11 cellular contexts compared by ENCODE assay signal in the genomic region with DNA sequence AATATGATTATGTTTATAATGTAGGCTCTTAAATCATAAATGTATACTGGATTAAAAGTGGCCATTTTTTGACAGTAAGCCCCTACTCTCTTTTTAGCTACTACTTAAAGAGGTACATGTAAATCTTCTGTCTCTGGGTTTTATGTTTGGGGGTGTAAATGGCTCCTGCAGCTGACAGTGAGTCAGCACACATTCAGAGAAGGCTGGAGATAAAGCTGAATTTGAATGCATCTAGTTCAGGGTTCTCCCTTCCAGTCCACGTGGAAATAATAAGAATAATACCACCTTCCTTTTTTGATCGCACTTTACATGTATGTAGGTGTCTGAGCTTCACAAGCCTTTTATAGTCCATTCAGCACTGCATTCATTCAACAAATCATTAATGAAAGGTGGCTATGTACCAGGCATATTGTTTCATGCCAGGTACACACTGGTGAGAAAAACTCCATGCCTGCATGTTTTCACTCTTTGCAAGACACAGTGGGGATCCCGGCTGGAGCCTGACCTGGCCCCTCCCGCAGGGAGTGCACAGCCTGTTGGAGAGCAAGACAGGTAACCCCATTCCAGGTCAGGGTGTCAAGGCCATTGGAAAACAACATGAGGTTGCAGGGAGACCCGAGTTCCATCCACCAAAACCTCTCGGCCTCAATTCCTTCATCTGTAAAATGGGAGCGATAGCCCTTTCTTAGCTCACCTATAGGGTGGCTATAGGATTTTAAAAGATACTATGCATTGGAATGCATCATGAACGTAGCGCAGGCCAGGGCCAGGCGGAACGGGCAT.
A peak's percentile ranks its signal among the peaks of the same experiment; 100 is the strongest.
DNase-seq lines count a peak whose midpoint lies in the region; ATAC-seq and TF ChIP-seq lines count a peak whose summit lies in the region.
"Had no signal": no experiment of that assay in that cellular context is flagged by ENCODE, and none has a peak within 500 bp of the region (broad histone marks: within the 10 kb centered on the region; RNA-seq: fewer than 3 reads in every experiment).

No MANE protein-coding gene starts in this region.

- peaks cover 2 to 9% (median 5%) of the 10 kb centered on the region in 3 donors for H3K27me3 Mint-ChIP-seq in immature natural killer cell (ENCODE audit: low read depth in 3 of 3)

- no peaks in the 10 kb centered on the region for H3K36me3 Mint-ChIP-seq in immature natural killer cell

- peaks cover 33 to 34% of the 10 kb centered on the region in 2 donors for H3K4me1 Mint-ChIP-seq in immature natural killer cell

- peak overlapping the region in 1 of 6 donors; percentile 7 for H3K27ac Mint-ChIP-seq in immature natural killer cell

- DNase-seq in HCT116 (ENCODE audit: low read depth, low spot score) (no peak), Panc1 (ENCODE audit: low read depth, low spot score) (no peak), fibroblast of villous mesenchyme (ENCODE audit: low read depth) (peak; percentile 65), A673 (ENCODE audit: low spot score) (no peak), GM10248 (ENCODE audit: extremely low spot score) (no peak), immature natural killer cell (no peak)
- DNase-seq: activated T-cell treated with anti-CD3 and anti-CD28 coated beads for 4 hours, ovary had no signal

- ATAC-seq in HCT116 (no peak), Panc1 (no peak)

- CTCF ChIA-PET in HCT116 (lab: Charles Lee) (no interaction called here), Panc1 (lab: Charles Lee) (no interaction called here), A673 (lab: Charles Lee) (no interaction called here), GM10248 (lab: Yijun Ruan, JAX) (interaction anchor here (1.0 to 3.1 kb wide), 5 partner anchors 8 to 297 kb away, joined by 3 to 11 read pairs (median 6); no protein-coding TSS in a partner anchor)

- RAD21 ChIA-PET in HCT116 (lab: Charles Lee; ENCODE audit: low non-redundant PET in 1 of 2, low total read pairs in 2 of 2, uncharacterized antibody in 2 of 2, unreplicated experiment in 2 of 2): interaction anchor here in 1 of 2 experiments (1.3 kb wide), 1 partner anchor 8 kb away, joined by 3 read pairs; no protein-coding TSS in a partner anchor

- H3K4me2 ChIP-seq in HCT116 (ENCODE audit: low read length): peak overlapping the region; percentile 64

- no peaks in the 10 kb centered on the region for H3K9me2 ChIP-seq in HCT116 (ENCODE audit: insufficient read depth)

- TF ChIP-seq POLR2A in HCT116 (IDR thresholded peaks at IDR 0.05; ENCODE audit: borderline replicate concordance, extremely low read depth, insufficient read depth, insufficient read length): no peak

- POLR2A ChIA-PET in HCT116 (lab: Charles Lee) (no interaction called here), Panc1 (lab: Charles Lee) (interaction anchor here (1.1 kb wide), 1 partner anchor 15 kb away, joined by 4 read pairs; no protein-coding TSS in a partner anchor), A673 (lab: Charles Lee; ENCODE audit: low non-redundant PET) (no interaction called here), GM10248 (lab: Yijun Ruan, JAX) (no interaction called here)

- H3K36me3 ChIP-seq in HCT116 (ENCODE audit: control insufficient read depth in 1 of 2, insufficient read depth in 2 of 2, low read length in 2 of 2) (no peaks in the 10 kb centered on the region), Panc1 (ENCODE audit: control insufficient read depth, insufficient read depth, low read length) (0 out of 2 replicates have a peak, but pooled peaks cover 3% of the 10 kb centered on the region), subcutaneous abdominal adipose tissue (ENCODE audit: control insufficient read depth in 5 of 5, insufficient read depth in 5 of 5, low read length in 5 of 5) (peaks cover 0 to 20% (median 12%) of the 10 kb centered on the region in 5 donors), A673 (ENCODE audit: insufficient read depth, low read length, poor library complexity, severe bottlenecking) (no peaks in the 10 kb centered on the region)
- H3K36me3 ChIP-seq: ovary, suprapubic skin had no signal

- intact Hi-C loops in HCT116 (cut with micrococcal nuclease) (no loop called here), Panc1 (cut with micrococcal nuclease; ENCODE audit: unreplicated experiment) (no loop called here), A673 (cut with micrococcal nuclease; ENCODE audit: unreplicated experiment) (no loop called here)

- TF ChIP-seq CTCF in HCT116 (IDR thresholded peaks at IDR 0.05 in 2 of 3, conservative IDR thresholded peaks at IDR 0.05 in 1 of 3; ENCODE audit: borderline replicate concordance in 1 of 3, insufficient read depth in 1 of 3, low read depth in 2 of 3, low read length in 2 of 3): no peak
- no peak for TF ChIP-seq CTCF in Panc1 (IDR thresholded peaks at IDR 0.05)
- TF ChIP-seq CTCF in fibroblast of villous mesenchyme (IDR thresholded peaks at IDR 0.05; ENCODE audit: insufficient read depth, low read depth, low read length): no peak
- TF ChIP-seq CTCF in A673 (conservative IDR thresholded peaks at IDR 0.05; ENCODE audit: low read depth, low read length): no peak
- TF ChIP-seq CTCF in GM10248 (IDR thresholded peaks at IDR 0.05; ENCODE audit: control extremely low read depth, extremely low read depth, low read depth, missing control alignments): no peak

- in situ Hi-C loops in Panc1 (cut with HindIII; ENCODE audit: low pct_unique_long_range_greater_than_20kb, low sequenced_read_pairs): no loop called here

- TF ChIP-seq RAD21 in HCT116 (IDR thresholded peaks at IDR 0.05; ENCODE audit: low read depth): no peak

- peaks cover 32 to 45% of the 10 kb centered on the region in 2 experiments for H3K4me1 ChIP-seq in HCT116 (ENCODE audit: control insufficient read depth in 1 of 2, insufficient read depth in 2 of 2, low read length in 2 of 2)
- H3K4me1 ChIP-seq in Panc1 (ENCODE audit: control insufficient read depth, insufficient read depth, low read length): peaks cover 99% of the 10 kb centered on the region
- H3K4me1 ChIP-seq in subcutaneous abdominal adipose tissue (ENCODE audit: control insufficient read depth in 5 of 5, insufficient read depth in 5 of 5, low read length in 5 of 5): peaks cover 22 to 96% (median 86%) of the 10 kb centered on the region in 5 donors
- H3K4me1 ChIP-seq in A673 (ENCODE audit: insufficient read depth, low read length, poor library complexity, severe bottlenecking): peaks cover 32% of the 10 kb centered on the region

- H3K27me3 ChIP-seq in HCT116 (ENCODE audit: insufficient read depth, low read length) (no peaks in the 10 kb centered on the region), Panc1 (ENCODE audit: control insufficient read depth, insufficient read depth, low read length) (no peaks in the 10 kb centered on the region), subcutaneous abdominal adipose tissue (ENCODE audit: control insufficient read depth in 5 of 5, insufficient read depth in 4 of 5, low read length in 5 of 5) (no peaks in the 10 kb centered on the region), A673 (replicated peaks; ENCODE audit: insufficient read depth, low read depth, low read length, poor library complexity) (no peaks in the 10 kb centered on the region)
- H3K27me3 ChIP-seq: ovary, suprapubic skin had no signal

- no peak overlapping the region for H3K27ac ChIP-seq in HCT116 (ENCODE audit: low read depth, low read length)
- H3K27ac ChIP-seq in Panc1 (ENCODE audit: low read length): peak overlapping the region; percentile 99
- peak overlapping the region; percentile 71 for H3K27ac ChIP-seq in subcutaneous abdominal adipose tissue (ENCODE audit: low read depth, low read length)
- H3K27ac ChIP-seq in A673 (ENCODE audit: low read depth, low read length, poor library complexity, severe bottlenecking): no peak overlapping the region
- H3K27ac ChIP-seq: suprapubic skin had no signal

- BruUV-seq in HCT116 (replicated peaks; lab: Mats Ljungman, UMichigan) (no TSS peak), Panc1 (replicated peaks; lab: Mats Ljungman, UMichigan) (no TSS peak), A673 (replicated peaks; lab: Mats Ljungman, UMichigan) (no TSS peak)

- no peak overlapping the region for H2AFZ ChIP-seq in HCT116 (ENCODE audit: low read depth, low read length, poor library complexity, severe bottlenecking)

- H4K20me1 ChIP-seq in HCT116 (ENCODE audit: insufficient read depth): no peaks in the 10 kb centered on the region

- H3K9ac ChIP-seq in HCT116 (ENCODE audit: low read length) (no peak overlapping the region), subcutaneous abdominal adipose tissue (ENCODE audit: low read length in 5 of 5) (no peak overlapping the region)

- H3K79me2 ChIP-seq in HCT116 (ENCODE audit: insufficient read depth, low read length): no peaks in the 10 kb centered on the region

- H3K4me3 ChIP-seq in HCT116 (replicated peaks in 1 of 2; ENCODE audit: low read depth in 1 of 2, low read length in 2 of 2): no peak overlapping the region
- H3K4me3 ChIP-seq in Panc1 (ENCODE audit: low read depth in 2 of 2, low read length in 2 of 2): no peak overlapping the region
- no peak overlapping the region for H3K4me3 ChIP-seq in fibroblast of villous mesenchyme (ENCODE audit: low read depth, low read length)
- H3K4me3 ChIP-seq in subcutaneous abdominal adipose tissue (ENCODE audit: low read depth in 1 of 5, low read length in 5 of 5): no peak overlapping the region
- H3K4me3 ChIP-seq in A673 (ENCODE audit: low read depth, low read length, poor library complexity, severe bottlenecking): no peak overlapping the region
- H3K4me3 ChIP-seq: ovary, suprapubic skin had no signal

- no peaks in the 10 kb centered on the region for H3K9me3 ChIP-seq in HCT116 (ENCODE audit: control insufficient read depth in 1 of 2, insufficient read depth in 1 of 2, low read depth in 1 of 2, low read length in 2 of 2)
- no peaks in the 10 kb centered on the region for H3K9me3 ChIP-seq in Panc1 (ENCODE audit: control insufficient read depth, insufficient read depth, low read depth, low read length)
- H3K9me3 ChIP-seq in subcutaneous abdominal adipose tissue (ENCODE audit: control insufficient read depth in 5 of 5, low read length in 5 of 5): no peaks in the 10 kb centered on the region
- no peaks in the 10 kb centered on the region for H3K9me3 ChIP-seq in A673 (ENCODE audit: low read depth, low read length, poor library complexity, severe bottlenecking)
- H3K9me3 ChIP-seq: ovary, suprapubic skin had no signal

- H3K9me3 Mint-ChIP-seq in immature natural killer cell: no peaks in the 10 kb centered on the region
- H3K9me3 Mint-ChIP-seq: central memory CD8-positive, alpha-beta T cell had no signal

- no peak overlapping the region for H3K4me3 Mint-ChIP-seq in immature natural killer cell

TF ChIP-seq in HCT116, 20 proteins besides CTCF, POLR2A, EP300 and RAD21 (continues in another document):
- no peak for TF ChIP-seq CBX3 (IDR thresholded peaks at IDR 0.05; ENCODE audit: low read depth)
- no peak for TF ChIP-seq YY1 (IDR thresholded peaks at IDR 0.05; ENCODE audit: extremely low read depth, insufficient replicate concordance, low read depth, low read length)

Comparison
In these comparisons a context has a peak if more than half of its experiments do, and no peak if none do; other contexts are left out.
1. H3K27ac ChIP-seq: peak in Panc1 (single experiment) and subcutaneous abdominal adipose tissue (single experiment); none in HCT116 (single experiment) and A673 (single experiment).